9 cellular contexts compared by ENCODE assay signal in the genomic region with DNA sequence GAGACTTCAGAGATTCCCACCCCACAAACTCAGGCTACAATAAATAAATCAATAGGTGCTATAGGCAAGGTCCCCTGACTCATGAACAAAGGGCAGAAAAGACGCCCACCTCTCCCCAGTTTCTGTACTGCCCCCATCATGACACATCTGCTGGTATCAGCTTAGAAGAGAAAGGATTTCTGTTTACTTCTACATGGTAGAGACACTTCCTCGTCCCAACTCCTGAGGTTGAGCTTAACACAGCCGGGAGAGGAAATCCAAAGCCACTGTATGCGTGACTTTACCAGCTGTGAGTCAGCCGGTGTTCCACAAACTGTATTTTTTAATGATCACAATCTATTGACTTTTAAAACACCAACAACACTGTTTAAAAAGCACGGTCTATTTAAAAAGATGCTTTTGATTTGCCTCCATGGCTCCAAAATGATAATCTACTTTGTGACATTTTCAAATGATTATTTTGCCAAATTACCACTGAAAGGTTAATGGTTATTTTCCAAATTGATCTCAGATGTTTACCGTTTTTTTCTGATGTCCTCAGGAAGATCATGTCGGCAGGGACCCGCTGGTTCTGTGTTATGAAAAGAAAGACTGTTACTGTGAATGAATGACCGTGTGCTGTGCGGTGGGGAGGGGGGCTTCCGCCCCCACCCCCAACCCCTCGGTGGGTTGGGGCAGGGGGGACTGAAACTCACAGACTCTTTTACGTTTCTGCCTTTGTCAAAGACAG.
DNase-seq lines count a peak whose midpoint lies in the region; ATAC-seq and TF ChIP-seq lines count a peak whose summit lies in the region.
"Had no signal": no experiment of that assay in that cellular context is flagged by ENCODE, and none has a peak within 500 bp of the region (broad histone marks: within the 10 kb centered on the region; RNA-seq: fewer than 3 reads in every experiment).

No MANE protein-coding gene starts in this region.

- H3K27ac Mint-ChIP-seq in activated CD8-positive, alpha-beta memory T cell treated with anti-CD3 and anti-CD28 coated beads, Interleukin-2, amount 10 ng/mL, durations not matched to agents 7 days and 5 days, result no peak overlapping the region

- peak overlapping the region; percentile 72 for H3K27ac ChIP-seq in RWPE1
- H3K27ac ChIP-seq: C4-2B had no signal

- no peak for ATAC-seq in GM21529 (IDR thresholded peaks at IDR 0.05; ENCODE audit: unreplicated experiment)
- ATAC-seq in activated CD8-positive, alpha-beta memory T cell treated with anti-CD3 and anti-CD28 coated beads, Interleukin-2, amount 10 ng/mL, durations not matched to agents 7 days and 5 days, result no peak

- CTCF ChIA-PET in RWPE1 (lab: Yijun Ruan, JAX), result interaction anchor here (0.7 kb wide), 1 partner anchor 370 kb away, joined by 3 read pairs; no protein-coding TSS in a partner anchor
- CTCF ChIA-PET in activated CD8-positive, alpha-beta memory T cell treated with anti-CD3 and anti-CD28 coated beads, Interleukin-2, amount 10 ng/mL, durations not matched to agents 7 days and 5 days (lab: Charles Lee), result no interaction called here

- peaks cover 38% of the 10 kb centered on the region for H3K27me3 Mint-ChIP-seq in activated CD8-positive, alpha-beta memory T cell treated with anti-CD3 and anti-CD28 coated beads, Interleukin-2, amount 10 ng/mL, durations not matched to agents 7 days and 5 days

- peaks cover 8% of the 10 kb centered on the region for H3K4me1 Mint-ChIP-seq in activated CD8-positive, alpha-beta memory T cell treated with anti-CD3 and anti-CD28 coated beads, Interleukin-2, amount 10 ng/mL, durations not matched to agents 7 days and 5 days

- H3K4me3 Mint-ChIP-seq in activated CD8-positive, alpha-beta memory T cell treated with anti-CD3 and anti-CD28 coated beads, Interleukin-2, amount 10 ng/mL, durations not matched to agents 7 days and 5 days, result no peak overlapping the region

- no peak for TF ChIP-seq CTCF in RWPE1 (conservative IDR thresholded peaks at IDR 0.05; ENCODE audit: low read depth)

- no peaks in the 10 kb centered on the region for H3K36me3 Mint-ChIP-seq in activated CD8-positive, alpha-beta memory T cell treated with anti-CD3 and anti-CD28 coated beads, Interleukin-2, amount 10 ng/mL, durations not matched to agents 7 days and 5 days

- DNase-seq in NCI-H345 (lab: John Stamatoyannopoulos, UW) (peak; percentile 3), NCI-H345 treated with DMSO at 0.1 percent for 48 hours (lab: John Stamatoyannopoulos, UW; ENCODE audit: unreplicated experiment) (no peak), RWPE1 (ENCODE audit: low spot score) (peak; percentile 28), fibroblast of peridontal ligament (ENCODE audit: extremely low read depth) (peak; percentile 81), NCI-H774 (lab: John Stamatoyannopoulos, UW) (no peak)
- peak; percentile 22 for DNase-seq in stimulated activated CD4-positive, alpha-beta T cell treated with anti-CD3 and anti-CD28 coated beads, Interleukin-4, amount 100 ng/mL, for 24 hours
- DNase-seq in activated CD8-positive, alpha-beta memory T cell treated with anti-CD3 and anti-CD28 coated beads, Interleukin-2, amount 10 ng/mL, durations not matched to agents 7 days and 5 days, result no peak

- H3K9me3 Mint-ChIP-seq in activated CD8-positive, alpha-beta memory T cell treated with anti-CD3 and anti-CD28 coated beads, Interleukin-2, amount 10 ng/mL, durations not matched to agents 7 days and 5 days (ENCODE audit: low read depth), result no peaks in the 10 kb centered on the region

- POLR2A ChIA-PET in RWPE1 (lab: Yijun Ruan, JAX; ENCODE audit: low non-redundant PET), result interaction anchor here (0.6 kb wide), 1 partner anchor 68 kb away, joined by 4 read pairs; no protein-coding TSS in a partner anchor

Comparison
In these comparisons a context has a peak if more than half of its experiments do, and no peak if none do; other contexts are left out.
1. DNase-seq: peak in NCI-H345 (single experiment), RWPE1 (single experiment), fibroblast of peridontal ligament (single experiment) and stimulated activated CD4-positive, alpha-beta T cell treated with anti-CD3 and anti-CD28 coated beads, Interleukin-4, amount 100 ng/mL, for 24 hours (single experiment); none in NCI-H345 treated with DMSO at 0.1 percent for 48 hours (single experiment), NCI-H774 (single experiment) and activated CD8-positive, alpha-beta memory T cell treated with anti-CD3 and anti-CD28 coated beads, Interleukin-2, amount 10 ng/mL, durations not matched to agents 7 days and 5 days (single experiment).